In the genomic region with DNA sequence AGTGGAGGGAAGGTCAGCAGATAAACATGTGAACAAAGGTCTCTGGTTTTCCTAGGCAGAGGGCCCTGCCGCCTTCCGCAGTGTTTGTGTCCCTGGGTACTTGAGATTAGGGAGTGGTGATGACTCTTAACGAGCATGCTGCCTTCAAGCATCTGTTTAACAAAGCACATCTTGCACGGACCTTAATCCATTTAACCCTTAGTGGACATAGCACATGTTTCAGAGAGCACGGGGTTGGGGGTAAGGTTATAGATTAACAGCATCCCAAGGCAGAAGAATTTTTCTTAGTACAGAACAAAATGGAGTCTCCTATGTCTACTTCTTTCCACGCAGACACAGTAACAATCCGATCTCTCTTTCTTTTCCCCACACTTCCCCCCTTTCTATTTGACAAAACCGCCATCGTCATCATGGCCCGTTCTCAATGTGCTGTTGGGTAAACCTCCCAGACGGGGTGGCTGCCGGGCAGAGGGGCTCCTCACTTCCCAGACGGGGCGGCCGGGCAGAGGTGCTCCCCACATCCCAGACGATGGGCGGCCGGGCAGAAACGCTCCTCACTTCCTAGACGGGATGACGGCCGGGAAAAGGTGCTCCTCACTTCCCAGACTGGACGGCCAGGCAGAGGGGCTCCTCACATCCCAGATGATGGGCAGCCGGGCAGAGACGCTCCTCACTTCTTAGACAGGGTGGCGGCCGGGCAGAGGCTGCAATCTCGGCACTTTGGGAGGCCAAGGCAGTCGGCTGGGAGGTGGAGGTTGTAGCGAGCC, we compare ENCODE assay signal across 5 cellular contexts. TPM values are rescaled to one million over a fixed set of nuclear protein-coding genes. Genes with fewer than 3 reads are reported as not detected.
"Had no signal": no experiment of that assay in that cellular context is flagged by ENCODE, and none has a peak within 500 bp of the region (broad histone marks: within the 10 kb centered on the region; RNA-seq: fewer than 3 reads in every experiment).

No MANE protein-coding gene starts in this region.

RNA-seq across cellular contexts. Expression of a gene that starts 24.8 kb away (rescaled TPM):
- total RNA-seq: left ventricle myocardium superior; naive thymus-derived CD8-positive, alpha-beta T cell; osteocyte; psoas muscle; skeletal muscle tissue had no signal
